ENCODE assay signal across 12 cellular contexts in genomic region chrX:108735087-108735679, GRCh38. TPM values are rescaled to one million over a fixed set of nuclear protein-coding genes. Genes with fewer than 3 reads are reported as not detected.
A peak's percentile ranks its signal among the peaks of the same experiment; 100 is the strongest.
DNase-seq lines count a peak whose midpoint lies in the region; ATAC-seq, FAIRE-seq and TF ChIP-seq lines count a peak whose summit lies in the region.
"Had no signal": no experiment of that assay in that cellular context is flagged by ENCODE, and none has a peak within 500 bp of the region (broad histone marks: within the 10 kb centered on the region; RNA-seq: fewer than 3 reads in every experiment).

No MANE protein-coding gene starts in this region.

- H3K4me1 Mint-ChIP-seq in progenitor cell of endocrine pancreas (ENCODE audit: low read depth): peaks cover 18% of the 10 kb centered on the region

- ATAC-seq in gastroesophageal sphincter: no peak
- no peak for ATAC-seq in GM18909 (IDR thresholded peaks at IDR 0.05; ENCODE audit: poor library complexity, unreplicated experiment)
- ATAC-seq in gastrocnemius medialis: no peak

- in situ Hi-C loops in gastrocnemius medialis (cut with MboI; ENCODE audit: low sequenced_read_pairs in 4 of 4): no loop called here

- no peaks in the 10 kb centered on the region for H3K36me3 Mint-ChIP-seq in progenitor cell of endocrine pancreas (ENCODE audit: insufficient read depth)

- TF ChIP-seq POLR2A in gastroesophageal sphincter (IDR thresholded peaks at IDR 0.05) (no peak), gastrocnemius medialis (IDR thresholded peaks at IDR 0.05) (no peak)

- H3K27me3 ChIP-seq in gastroesophageal sphincter: peaks cover 87% of the 10 kb centered on the region
- H3K27me3 ChIP-seq in gastrocnemius medialis: peaks cover 14 to 91% (median 63%) of the 10 kb centered on the region in 3 donors

- no peak for FAIRE-seq in HTR-8/SVneo (lab: Jason Lieb, UNC)
- FAIRE-seq: A204.1, urothelium cell line had no signal

- no peak for TF ChIP-seq EP300 in gastroesophageal sphincter (IDR thresholded peaks at IDR 0.05)

- TF ChIP-seq CTCF in gastroesophageal sphincter (IDR thresholded peaks at IDR 0.05): no peak
- TF ChIP-seq CTCF in progenitor cell of endocrine pancreas (IDR thresholded peaks at IDR 0.05; ENCODE audit: unreplicated experiment): peak; percentile 67
- no peak for TF ChIP-seq CTCF in gastrocnemius medialis (IDR thresholded peaks at IDR 0.05 in 4 of 5, conservative IDR thresholded peaks at IDR 0.05 in 1 of 5)

- intact Hi-C loops in gastrocnemius medialis (cut with DNase I; ENCODE audit: low total_unique reads): no loop called here

- H3K9me3 ChIP-seq in gastroesophageal sphincter (no peaks in the 10 kb centered on the region), gastrocnemius medialis (no peaks in the 10 kb centered on the region)

- H3K9me3 Mint-ChIP-seq in progenitor cell of endocrine pancreas (ENCODE audit: low read depth): no peaks in the 10 kb centered on the region

- H3K27ac Mint-ChIP-seq in progenitor cell of endocrine pancreas: no peak overlapping the region

- H3K4me1 ChIP-seq in gastroesophageal sphincter (peaks cover 0 to 31% (median 0%) of the 10 kb centered on the region in 3 donors), gastrocnemius medialis (peaks cover 0 to 11% of the 10 kb centered on the region in 2 donors)

- DNase-seq in NCI-H1092 treated with DMSO at 0.1 percent for 48 hours (lab: John Stamatoyannopoulos, UW): peak; percentile 31
- no peak for DNase-seq in NCI-H1092 (lab: John Stamatoyannopoulos, UW)
- peak; percentile 22 for DNase-seq in NCI-H146 treated with DMSO at 0.1 percent for 48 hours (lab: John Stamatoyannopoulos, UW; ENCODE audit: unreplicated experiment)
- peak; percentile 34 for DNase-seq in progenitor cell of endocrine pancreas (ENCODE audit: low spot score, unreplicated experiment)
- no peak for DNase-seq in HTR-8/SVneo (ENCODE audit: insufficient read length, low spot score)
- no peak for DNase-seq in gastrocnemius medialis
- DNase-seq: NCI-H1436, WERI-Rb-1 had no signal

- H3K27ac ChIP-seq in gastroesophageal sphincter (no peak overlapping the region), gastrocnemius medialis (no peak overlapping the region)
- H3K27ac ChIP-seq: WERI-Rb-1 had no signal

- H3K4me3 Mint-ChIP-seq in progenitor cell of endocrine pancreas (ENCODE audit: low read depth): peak overlapping the region; percentile 90

- H3K27me3 Mint-ChIP-seq in progenitor cell of endocrine pancreas: peaks cover 72% of the 10 kb centered on the region

- H3K4me3 ChIP-seq in gastroesophageal sphincter: peak overlapping the region; percentile 8 to 50
- no peak overlapping the region for H3K4me3 ChIP-seq in gastrocnemius medialis

- H3K36me3 ChIP-seq in gastroesophageal sphincter (no peaks in the 10 kb centered on the region), gastrocnemius medialis (no peaks in the 10 kb centered on the region)
- H3K36me3 ChIP-seq: WERI-Rb-1 had no signal

- WGBS in gastroesophageal sphincter (ENCODE audit: low coverage in 1 of 2), 2 donors: 38% methylated on average over 4 of the region's 36 CpGs; no CpG with 5 or more reads in 1 of the 2 donors

RNA-seq across cellular contexts. Expression of gene IRS4, which starts 1.2 kb away (rescaled TPM):
- 1 to 10 TPM in 2 of 4 donors, under 1 TPM in 2; 0.07 to 2.7 (median 0.66) TPM for total RNA-seq in gastroesophageal sphincter
- 1.0 and 1.2 TPM in 2 replicates for total RNA-seq in progenitor cell of endocrine pancreas
- not detected for total RNA-seq in gastrocnemius medialis

Comparison
In these comparisons a context has a peak if more than half of its experiments do, and no peak if none do; other contexts are left out.
1. DNase-seq: peak in NCI-H1092 treated with DMSO at 0.1 percent for 48 hours (single experiment), NCI-H146 treated with DMSO at 0.1 percent for 48 hours (single experiment) and progenitor cell of endocrine pancreas (single experiment); none in NCI-H1092 (single experiment), HTR-8/SVneo (single experiment) and gastrocnemius medialis (0 of 2).
2. H3K4me3 ChIP-seq: peak in gastroesophageal sphincter (2 of 2); none in gastrocnemius medialis (0 of 4).